19 cellular contexts compared by ENCODE assay signal in the genomic region with DNA sequence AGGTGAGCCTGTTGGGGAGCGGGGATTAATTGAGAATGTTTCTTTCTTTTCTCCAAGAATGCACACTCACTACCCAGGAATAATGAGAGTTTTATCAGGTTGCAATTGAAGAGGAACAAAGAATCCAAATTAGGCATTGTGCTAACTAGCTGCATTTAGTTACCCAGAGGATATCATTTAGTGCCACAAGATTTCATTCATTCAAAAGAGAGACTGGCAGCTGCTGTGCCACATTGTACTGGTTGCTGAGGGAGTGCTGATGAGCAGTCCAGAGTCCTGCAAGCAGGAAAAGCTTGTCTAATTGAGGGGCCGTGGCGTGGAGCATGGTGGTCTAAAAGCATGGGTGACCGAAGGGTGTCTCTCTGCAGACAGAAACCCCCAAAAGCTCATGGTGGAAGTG.
DNase-seq lines count a peak whose midpoint lies in the region; ATAC-seq and TF ChIP-seq lines count a peak whose summit lies in the region.
"Had no signal": no experiment of that assay in that cellular context is flagged by ENCODE, and none has a peak within 500 bp of the region (broad histone marks: within the 10 kb centered on the region; RNA-seq: fewer than 3 reads in every experiment).

No MANE protein-coding gene starts in this region.

- H3K9me3 Mint-ChIP-seq in neural progenitor cell: no peaks in the 10 kb centered on the region
- H3K9me3 Mint-ChIP-seq: CD4-positive, alpha-beta T cell; CD8-positive, alpha-beta T cell had no signal

- no peaks in the 10 kb centered on the region for H3K36me3 Mint-ChIP-seq in neural progenitor cell
- H3K36me3 Mint-ChIP-seq: CD8-positive, alpha-beta T cell had no signal

- peaks cover 5% of the 10 kb centered on the region for H3K27me3 Mint-ChIP-seq in neural progenitor cell (ENCODE audit: insufficient read depth, low read depth)
- H3K27me3 Mint-ChIP-seq: B cell; CD4-positive, alpha-beta T cell had no signal

- H3K4me3 ChIP-seq in right cardiac atrium (ENCODE audit: low read length) (no peak overlapping the region), heart left ventricle (no peak overlapping the region), neural progenitor cell (no peak overlapping the region), mucosa of descending colon (no peak overlapping the region)
- H3K4me3 ChIP-seq: A549; BLaER1 treated with 17β-estradiol and CSF1 and Interleukin-3, amounts not matched to agents 10 nM and 100 nM had no signal

- H3K36me3 ChIP-seq in heart left ventricle (no peaks in the 10 kb centered on the region), neural progenitor cell (no peaks in the 10 kb centered on the region), mucosa of descending colon (ENCODE audit: low read depth) (no peaks in the 10 kb centered on the region)
- H3K36me3 ChIP-seq: BLaER1 treated with 17β-estradiol and CSF1 and Interleukin-3, amounts not matched to agents 10 nM and 100 nM had no signal

- no peaks in the 10 kb centered on the region for H4K20me1 ChIP-seq in neural progenitor cell (ENCODE audit: low read depth)
- H4K20me1 ChIP-seq: BLaER1 treated with 17β-estradiol and CSF1 and Interleukin-3, amounts not matched to agents 10 nM and 100 nM had no signal

- no peak overlapping the region for H3K27ac Mint-ChIP-seq in neural progenitor cell
- H3K27ac Mint-ChIP-seq: B cell; CD4-positive, alpha-beta T cell; CD8-positive, alpha-beta T cell had no signal

- ATAC-seq in right cardiac atrium (no peak), heart left ventricle (no peak), mucosa of descending colon (no peak)
- ATAC-seq in activated CD4-positive, CD25-positive, alpha-beta regulatory T cell treated with anti-CD3 and anti-CD28 coated beads, Interleukin-2, amount 50 U/mL, for 24 hours: no peak
- ATAC-seq: A549; CD8-positive, alpha-beta T cell had no signal

- DNase-seq in right cardiac atrium (no peak), heart left ventricle (no peak), NCI-H146 treated with DMSO at 0.1 percent for 48 hours (lab: John Stamatoyannopoulos, UW; ENCODE audit: unreplicated experiment) (peak; percentile 99), neural progenitor cell (ENCODE audit: low spot score) (peak; percentile 60), mucosa of descending colon (no peak)
- no peak for DNase-seq in stimulated activated CD4-positive, alpha-beta T cell treated with anti-CD3 and anti-CD28 coated beads, Interleukin-1b, Interleukin-23, amount 100 ng/mL, for 48 hours
- DNase-seq: AML-193; Caco-2; Calu3; CD4-positive, alpha-beta T cell; CD8-positive, alpha-beta T cell; DMS79 treated with DMSO at 0.1 percent for 48 hours; GF-D8 had no signal

- peak overlapping the region; percentile 63 for H3K4me2 ChIP-seq in neural progenitor cell
- H3K4me2 ChIP-seq: A549 had no signal

- no peaks in the 10 kb centered on the region for H3K79me2 ChIP-seq in neural progenitor cell (ENCODE audit: low read depth)

- no peak overlapping the region for H3K9ac ChIP-seq in neural progenitor cell
- H3K9ac ChIP-seq: BLaER1 treated with 17β-estradiol and CSF1 and Interleukin-3, amounts not matched to agents 10 nM and 100 nM had no signal

- no peak for TF ChIP-seq POLR2A in heart left ventricle (IDR thresholded peaks at IDR 0.05)

- H3K4me1 Mint-ChIP-seq in neural progenitor cell: peaks cover 15% of the 10 kb centered on the region

- WGBS in right cardiac atrium: 72% methylated on average over 4 of the region's 4 CpGs
- 74 to 97% (median 90%) methylated on average over 4 of the region's 4 CpGs for WGBS in heart left ventricle, 4 donors

- H3K27me3 ChIP-seq in right cardiac atrium (ENCODE audit: control insufficient read depth, insufficient read depth): no peaks in the 10 kb centered on the region
- H3K27me3 ChIP-seq in heart left ventricle: no peaks in the 10 kb centered on the region
- H3K27me3 ChIP-seq in neural progenitor cell: peaks cover 5% of the 10 kb centered on the region
- H3K27me3 ChIP-seq: BLaER1 treated with 17β-estradiol and CSF1 and Interleukin-3, amounts not matched to agents 10 nM and 100 nM had no signal

- H3K27ac ChIP-seq in right cardiac atrium (ENCODE audit: low read length) (peak overlapping the region; percentile 3), heart left ventricle (no peak overlapping the region), neural progenitor cell (peak overlapping the region; percentile 38)
- H3K27ac ChIP-seq: 22Rv1, A549, C4-2B had no signal

- H3K9me3 ChIP-seq in right cardiac atrium (ENCODE audit: control insufficient read depth, low read length) (no peaks in the 10 kb centered on the region), heart left ventricle (no peaks in the 10 kb centered on the region), neural progenitor cell (ENCODE audit: low read depth) (no peaks in the 10 kb centered on the region), mucosa of descending colon (no peaks in the 10 kb centered on the region)
- H3K9me3 ChIP-seq: A549; BLaER1 treated with 17β-estradiol and CSF1 and Interleukin-3, amounts not matched to agents 10 nM and 100 nM; Caco-2 had no signal

- H3K4me3 Mint-ChIP-seq in neural progenitor cell: no peak overlapping the region
- H3K4me3 Mint-ChIP-seq: B cell; CD4-positive, alpha-beta T cell; CD8-positive, alpha-beta T cell had no signal

- TF ChIP-seq CTCF in heart left ventricle (IDR thresholded peaks at IDR 0.05) (no peak), neural progenitor cell (IDR thresholded peaks at IDR 0.05) (no peak), mucosa of descending colon (IDR thresholded peaks at IDR 0.05) (no peak)

- peaks cover 26% of the 10 kb centered on the region for H3F3A ChIP-seq in neural progenitor cell (ENCODE audit: low read depth)

- intact Hi-C loops in right cardiac atrium (cut with DNase I) (no loop called here), heart left ventricle (cut with DNase I) (loop anchor here in 1 of 10 donors (10.0 kb wide), 1 partner anchor 245 kb away; no protein-coding TSS in a partner anchor), mucosa of descending colon (cut with DNase I, micrococcal nuclease) (no loop called here)

- H2AFZ ChIP-seq in neural progenitor cell (replicated peaks): no peak overlapping the region

- peaks cover 14% of the 10 kb centered on the region for H3K4me1 ChIP-seq in right cardiac atrium (ENCODE audit: control insufficient read depth, insufficient read depth, low read length)
- H3K4me1 ChIP-seq in heart left ventricle: peaks cover 0 to 39% (median 13%) of the 10 kb centered on the region in 12 donors
- peaks cover 49% of the 10 kb centered on the region for H3K4me1 ChIP-seq in neural progenitor cell
- H3K4me1 ChIP-seq in mucosa of descending colon (ENCODE audit: low read depth): no peaks in the 10 kb centered on the region
- H3K4me1 ChIP-seq: Caco-2 had no signal

Comparison
In these comparisons a context has a peak if more than half of its experiments do, and no peak if none do; other contexts are left out.
1. H3K27ac ChIP-seq: peak in right cardiac atrium (single experiment) and neural progenitor cell (single experiment); none in heart left ventricle (0 of 12).
2. DNase-seq: peak in NCI-H146 treated with DMSO at 0.1 percent for 48 hours (single experiment) and neural progenitor cell (single experiment); none in right cardiac atrium (0 of 3), heart left ventricle (0 of 5), mucosa of descending colon (0 of 3) and stimulated activated CD4-positive, alpha-beta T cell treated with anti-CD3 and anti-CD28 coated beads, Interleukin-1b, Interleukin-23, amount 100 ng/mL, for 48 hours (single experiment).